10 cellular contexts compared by ENCODE assay signal in the genomic region with DNA sequence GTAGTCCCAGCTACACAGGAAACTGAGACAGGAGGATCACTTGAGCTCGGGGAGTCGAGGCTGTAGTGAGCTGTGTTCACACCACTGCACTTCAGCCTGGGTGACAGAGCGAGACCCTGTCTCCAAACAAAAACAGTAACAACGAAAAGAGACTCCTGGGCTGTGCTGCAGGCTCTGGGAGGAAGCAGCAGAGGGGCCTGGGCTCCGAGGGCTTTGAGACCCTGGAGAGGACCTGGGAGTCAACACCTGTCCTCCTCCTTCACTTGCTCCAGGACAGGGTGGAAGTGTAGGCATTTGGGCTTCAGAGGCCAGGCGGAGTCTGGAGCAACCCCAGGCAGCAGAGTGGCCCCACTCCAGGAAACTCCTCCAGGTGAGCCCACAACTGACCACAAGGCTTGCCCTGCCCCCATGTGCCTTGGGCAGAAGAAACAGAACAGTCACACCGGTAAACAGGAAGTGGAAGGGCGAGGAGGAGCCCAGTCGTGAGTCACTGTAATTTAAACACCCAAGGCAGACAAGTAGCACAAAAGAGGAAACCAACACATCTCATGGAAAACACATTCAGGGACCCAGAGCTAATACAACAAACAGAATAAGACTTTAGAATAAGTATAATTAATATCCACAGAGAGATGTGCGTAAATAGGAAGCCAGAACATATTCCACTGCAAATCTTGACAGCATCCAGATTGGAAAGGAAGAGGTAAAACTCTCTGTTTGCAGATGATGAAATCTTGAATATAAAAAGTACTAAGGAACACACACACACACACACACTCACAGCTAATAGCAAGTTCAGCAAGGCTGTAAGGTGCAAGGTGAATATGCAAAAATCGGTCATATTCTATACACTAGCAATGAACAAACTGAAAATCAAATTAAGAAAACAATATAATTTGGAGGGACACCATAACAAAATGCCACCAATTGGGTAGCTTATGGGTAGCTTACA. TPM values are rescaled to one million over a fixed set of nuclear protein-coding genes. Genes with fewer than 3 reads are reported as not detected.
DNase-seq lines count a peak whose midpoint lies in the region; TF ChIP-seq lines count a peak whose summit lies in the region.
"Had no signal": no experiment of that assay in that cellular context is flagged by ENCODE, and none has a peak within 500 bp of the region (broad histone marks: within the 10 kb centered on the region; RNA-seq: fewer than 3 reads in every experiment).

No MANE protein-coding gene starts in this region.

- H3K4ac ChIP-seq in mesenchymal stem cell (ENCODE audit: low read depth in 1 of 2, low read length in 2 of 2), result no peak overlapping the region

- no peak overlapping the region for H3K18ac ChIP-seq in mesenchymal stem cell (ENCODE audit: low read depth in 1 of 2, low read length in 2 of 2)

- no peak for TF ChIP-seq POLR2A in vagina (IDR thresholded peaks at IDR 0.05)

- WGBS in mesenchymal stem cell, result 50% methylated on average over 9 of the region's 11 CpGs

- H3K4me2 ChIP-seq in mesenchymal stem cell (ENCODE audit: low read length, poor library complexity, severe bottlenecking), result no peak overlapping the region

- no peak overlapping the region for H4K91ac ChIP-seq in mesenchymal stem cell (ENCODE audit: low read length)

- H3K27ac ChIP-seq in mesenchymal stem cell (ENCODE audit: low read length, poor library complexity, severe bottlenecking), result no peak overlapping the region
- no peak overlapping the region for H3K27ac ChIP-seq in vagina
- H3K27ac ChIP-seq: suprapubic skin had no signal

- no peak overlapping the region for H2BK12ac ChIP-seq in mesenchymal stem cell (ENCODE audit: low read length in 2 of 2)

- H2BK15ac ChIP-seq in mesenchymal stem cell (ENCODE audit: low read depth, poor library complexity, severe bottlenecking), result no peak overlapping the region

- intact Hi-C loops in vagina (cut with DNase I), result no loop called here

- no peak overlapping the region for H2AK5ac ChIP-seq in mesenchymal stem cell (ENCODE audit: low read length, severe bottlenecking)

- H3K27me3 ChIP-seq in mesenchymal stem cell (ENCODE audit: control insufficient read depth in 1 of 2, insufficient read depth in 1 of 2, low read length in 2 of 2) (peaks cover 18 to 71% of the 10 kb centered on the region in 2 experiments), vagina (no peaks in the 10 kb centered on the region)

- H3K9me3 ChIP-seq in mesenchymal stem cell (ENCODE audit: control insufficient read depth, low read length) (no peaks in the 10 kb centered on the region), vagina (no peaks in the 10 kb centered on the region)
- H3K9me3 ChIP-seq: heart right ventricle, suprapubic skin had no signal

- H3K9ac ChIP-seq in mesenchymal stem cell (ENCODE audit: low read length), result no peak overlapping the region

- no peak overlapping the region for H2BK5ac ChIP-seq in mesenchymal stem cell (ENCODE audit: low read depth, low read length, poor library complexity, severe bottlenecking)

- H3K4me1 ChIP-seq in mesenchymal stem cell (ENCODE audit: control insufficient read depth, insufficient read depth, low read depth, low read length) (peaks cover 2% of the 10 kb centered on the region), vagina (peaks cover 7% of the 10 kb centered on the region)
- H3K4me1 ChIP-seq: suprapubic skin had no signal

- DNase-seq in GM12864 (ENCODE audit: low read depth) (peak; percentile 16), H4 (ENCODE audit: low spot score) (peak; percentile 71), NCI-H226 (peak; percentile 42), activated T-helper 1 cell treated with Interleukin-2 at 50 U/mL for 16 hours (ENCODE audit: low read depth) (peak; percentile 55), mesenchymal stem cell (peak; percentile 5), epidermal melanocyte (ENCODE audit: insufficient read length, low spot score) (no peak), vagina (ENCODE audit: extremely low spot score in 2 of 2) (no peak), HuH-7 (ENCODE audit: low spot score) (no peak)
- DNase-seq: heart right ventricle had no signal

- TF ChIP-seq CTCF in GM12864 (IDR thresholded peaks at IDR 0.05; ENCODE audit: low read depth, low read length, missing control alignments), result no peak
- TF ChIP-seq CTCF in vagina (IDR thresholded peaks at IDR 0.05), result no peak

- H3K36me3 ChIP-seq in mesenchymal stem cell (ENCODE audit: control insufficient read depth in 1 of 2, insufficient read depth in 2 of 2, low read depth in 1 of 2, low read length in 2 of 2), result no peaks in the 10 kb centered on the region
- H3K36me3 ChIP-seq in vagina, result no peaks in the 10 kb centered on the region
- H3K36me3 ChIP-seq: heart right ventricle, suprapubic skin had no signal

- H3K79me1 ChIP-seq in mesenchymal stem cell (replicated peaks; ENCODE audit: low read length, poor library complexity, severe bottlenecking), result no peaks in the 10 kb centered on the region

- H3K4me3 ChIP-seq in GM12864 (ENCODE audit: low read depth, low read length), result no peak overlapping the region
- H3K4me3 ChIP-seq in mesenchymal stem cell (ENCODE audit: insufficient read depth in 1 of 2, low read depth in 1 of 2, low read length in 2 of 2), result no peak overlapping the region
- H3K4me3 ChIP-seq in vagina, result no peak overlapping the region
- H3K4me3 ChIP-seq: heart right ventricle, suprapubic skin had no signal

- H3K14ac ChIP-seq in mesenchymal stem cell (ENCODE audit: low read length in 2 of 2), result no peak overlapping the region

- no peak overlapping the region for H3K23ac ChIP-seq in mesenchymal stem cell (ENCODE audit: low read length in 2 of 2)

- H2AFZ ChIP-seq in mesenchymal stem cell (ENCODE audit: low read depth, low read length), result no peak overlapping the region

- no peak overlapping the region for H2BK120ac ChIP-seq in mesenchymal stem cell (ENCODE audit: low read depth, low read length)

- H4K8ac ChIP-seq in mesenchymal stem cell (ENCODE audit: low read length), result no peak overlapping the region

RNA-seq across cellular contexts. Expression of a gene that starts 20.5 kb away (rescaled TPM):
- total RNA-seq in H4 (2014; rRNA removed; shearing (Covaris generic)), result not detected in 2 replicates
- polyA plus RNA-seq in mesenchymal stem cell (2013, experiment 1 of 2), result 1.4 TPM
- 1.3 TPM for polyA plus RNA-seq in mesenchymal stem cell (2013, experiment 2 of 2)
- total RNA-seq in vagina, result 14.5 TPM

Comparison
In these comparisons a context has a peak if more than half of its experiments do, and no peak if none do; other contexts are left out.
1. DNase-seq: peak in GM12864 (single experiment), H4 (single experiment), NCI-H226 (single experiment), activated T-helper 1 cell treated with Interleukin-2 at 50 U/mL for 16 hours (single experiment) and mesenchymal stem cell (single experiment); none in epidermal melanocyte (single experiment), vagina (0 of 2) and HuH-7 (single experiment).
2. RNA of a gene that starts 20.5 kb away (total RNA-seq): 14.5 TPM in vagina (single experiment); not detected in H4; every median in the first group is over 10 times any median in the second.